Comparison of ENCODE assay signal across 8 cellular contexts in the genomic region with DNA sequence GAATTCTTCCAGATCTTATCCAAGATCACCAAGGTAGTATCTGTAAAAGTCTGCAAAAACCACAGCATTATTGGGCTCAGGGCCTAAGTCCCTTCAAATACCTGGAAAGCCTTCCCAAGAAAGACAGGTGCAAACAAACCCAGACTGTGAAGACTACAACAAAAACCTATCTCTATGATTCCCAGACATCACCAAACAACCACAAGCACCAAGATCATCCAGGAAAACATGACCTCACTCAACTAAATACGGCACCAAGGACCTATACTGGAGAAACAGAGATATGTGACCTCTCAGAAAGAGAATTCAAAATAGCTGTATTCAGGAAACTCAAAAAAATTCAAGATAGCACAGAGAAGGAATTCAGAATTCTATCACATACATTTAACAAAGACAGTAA.
"Had no signal": no experiment of that assay in that cellular context is flagged by ENCODE, and none has a peak within 500 bp of the region (broad histone marks: within the 10 kb centered on the region; RNA-seq: fewer than 3 reads in every experiment).

No MANE protein-coding gene starts in this region.

- FAIRE-seq: G401.6, GM12878, GM12891, GM12892, GM18507, GM19239 had no signal

- DNase-seq: GDM1, GF-D8 had no signal

- H3K4me3 ChIP-seq: GM12878 had no signal
